Comparison of ENCODE assay signal across 1 cellular context in the genomic region with DNA sequence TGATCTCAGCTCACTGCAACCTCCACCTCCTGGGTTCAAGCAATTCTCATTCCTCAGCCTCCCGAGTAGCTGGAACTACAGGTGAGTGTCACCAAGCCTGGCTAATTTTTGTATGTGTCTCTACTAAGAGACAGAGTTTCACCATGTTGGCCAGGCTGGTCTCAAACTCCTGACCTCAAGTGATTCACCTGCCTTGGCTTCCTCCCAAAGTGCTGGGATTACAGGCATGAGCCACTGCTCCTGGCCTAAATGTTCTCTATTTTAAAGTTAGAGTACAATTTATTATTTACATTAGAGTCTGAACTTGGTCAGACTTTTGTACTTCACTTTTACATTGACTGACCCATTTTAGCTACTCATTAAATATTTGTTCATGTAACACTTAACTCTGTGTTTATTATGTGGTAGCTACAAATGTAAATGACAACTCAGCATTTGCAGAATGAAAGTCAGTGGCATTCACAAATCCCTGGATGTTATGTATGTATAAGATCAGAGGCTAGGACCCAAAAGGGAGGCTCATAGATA.
TF ChIP-seq lines count a peak whose summit lies in the region.

No MANE protein-coding gene starts in this region.

TF ChIP-seq in GM23338, 12 proteins besides CTCF, POLR2A, EP300 and RAD21 (continued from another document):
- TF ChIP-seq ETS1 (IDR thresholded peaks at IDR 0.05) = no peak
- TF ChIP-seq ZNF114 (CRISPR knock-in tag; IDR thresholded peaks at IDR 0.05) = no peak
- TF ChIP-seq, protein P1, sequence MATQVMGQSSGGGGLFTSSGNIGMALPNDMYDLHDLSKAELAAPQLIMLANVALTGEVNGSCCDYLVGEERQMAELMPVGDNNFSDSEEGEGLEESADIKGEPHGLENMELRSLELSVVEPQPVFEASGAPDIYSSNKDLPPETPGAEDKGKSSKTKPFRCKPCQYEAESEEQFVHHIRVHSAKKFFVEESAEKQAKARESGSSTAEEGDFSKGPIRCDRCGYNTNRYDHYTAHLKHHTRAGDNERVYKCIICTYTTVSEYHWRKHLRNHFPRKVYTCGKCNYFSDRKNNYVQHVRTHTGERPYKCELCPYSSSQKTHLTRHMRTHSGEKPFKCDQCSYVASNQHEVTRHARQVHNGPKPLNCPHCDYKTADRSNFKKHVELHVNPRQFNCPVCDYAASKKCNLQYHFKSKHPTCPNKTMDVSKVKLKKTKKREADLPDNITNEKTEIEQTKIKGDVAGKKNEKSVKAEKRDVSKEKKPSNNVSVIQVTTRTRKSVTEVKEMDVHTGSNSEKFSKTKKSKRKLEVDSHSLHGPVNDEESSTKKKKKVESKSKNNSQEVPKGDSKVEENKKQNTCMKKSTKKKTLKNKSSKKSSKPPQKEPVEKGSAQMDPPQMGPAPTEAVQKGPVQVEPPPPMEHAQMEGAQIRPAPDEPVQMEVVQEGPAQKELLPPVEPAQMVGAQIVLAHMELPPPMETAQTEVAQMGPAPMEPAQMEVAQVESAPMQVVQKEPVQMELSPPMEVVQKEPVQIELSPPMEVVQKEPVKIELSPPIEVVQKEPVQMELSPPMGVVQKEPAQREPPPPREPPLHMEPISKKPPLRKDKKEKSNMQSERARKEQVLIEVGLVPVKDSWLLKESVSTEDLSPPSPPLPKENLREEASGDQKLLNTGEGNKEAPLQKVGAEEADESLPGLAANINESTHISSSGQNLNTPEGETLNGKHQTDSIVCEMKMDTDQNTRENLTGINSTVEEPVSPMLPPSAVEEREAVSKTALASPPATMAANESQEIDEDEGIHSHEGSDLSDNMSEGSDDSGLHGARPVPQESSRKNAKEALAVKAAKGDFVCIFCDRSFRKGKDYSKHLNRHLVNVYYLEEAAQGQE (IDR thresholded peaks at IDR 0.05; ENCODE audit: unreplicated experiment) = no peak
- TF ChIP-seq STAT1 (IDR thresholded peaks at IDR 0.05; ENCODE audit: unreplicated experiment) = no peak
- no peak for TF ChIP-seq JUNB (IDR thresholded peaks at IDR 0.05; ENCODE audit: unreplicated experiment)
- no peak for TF ChIP-seq EZH2 (IDR thresholded peaks at IDR 0.05; ENCODE audit: low read depth, unreplicated experiment)
- TF ChIP-seq CREB1 (CRISPR knock-in tag; IDR thresholded peaks at IDR 0.05; ENCODE audit: low read depth) = no peak
